Comparison of ENCODE assay signal across 8 cellular contexts in genomic region chr3:136751259-136752045, GRCh38. TPM values are rescaled to one million over a fixed set of nuclear protein-coding genes. Genes with fewer than 3 reads are reported as not detected.
DNase-seq lines count a peak whose midpoint lies in the region; FAIRE-seq and TF ChIP-seq lines count a peak whose summit lies in the region.

No MANE protein-coding gene starts in this region.

- H3K36me3 ChIP-seq in mucosa of rectum (ENCODE audit: control insufficient read depth in 2 of 2, insufficient read depth in 2 of 2, low read length in 2 of 2), result no peaks in the 10 kb centered on the region

- FAIRE-seq in HTR-8/SVneo (lab: Jason Lieb, UNC), result no peak

- H3K27me3 ChIP-seq in mucosa of rectum (ENCODE audit: control insufficient read depth in 2 of 2, insufficient read depth in 2 of 2, low read length in 2 of 2), result no peaks in the 10 kb centered on the region

- H3K27ac ChIP-seq in mucosa of rectum (ENCODE audit: low read depth in 2 of 2, low read length in 2 of 2), result peak overlapping the region; percentile 93 to 94

- peaks cover 17 to 19% of the 10 kb centered on the region in 2 donors for H3K4me1 ChIP-seq in mucosa of rectum (ENCODE audit: control insufficient read depth in 2 of 2, insufficient read depth in 2 of 2, low read length in 2 of 2)

- peak; percentile 66 for TF ChIP-seq POLR2A in GM19099 (IDR thresholded peaks at IDR 0.05; ENCODE audit: extremely low read depth, insufficient read length, low read depth)

- peak overlapping the region; percentile 69 for H3K4me3 ChIP-seq in AG04449 (ENCODE audit: low read depth, low read length)
- peak overlapping the region; percentile 71 for H3K4me3 ChIP-seq in epithelial cell of proximal tubule (ENCODE audit: low read depth, low read length)
- peak overlapping the region; percentile 82 to 87 for H3K4me3 ChIP-seq in mucosa of rectum (ENCODE audit: low read length in 2 of 2)

- DNase-seq in AG04449 (ENCODE audit: low read depth, low spot score) (peak; percentile 19), HTR-8/SVneo (ENCODE audit: insufficient read length, low spot score) (peak; percentile 49), OCI-M1 (lab: John Stamatoyannopoulos, UW) (peak; percentile 90), activated T-cell treated with anti-CD3 and anti-CD28 coated beads for 48 hours (ENCODE audit: low read depth) (peak; percentile 55), epithelial cell of proximal tubule (ENCODE audit: low read depth) (no peak)
- peak; percentile 11 to 44 for DNase-seq in stimulated activated CD8-positive, alpha-beta memory T cell treated with anti-CD3 and anti-CD28 coated beads, Interleukin-4, amount 100 ng/mL, for 4 hours (ENCODE audit: low read depth in 2 of 2, low spot score in 1 of 2)

- TF ChIP-seq CTCF in AG04449 (IDR thresholded peaks at IDR 0.05; ENCODE audit: insufficient read depth, low read length, missing control alignments) (no peak), epithelial cell of proximal tubule (conservative IDR thresholded peaks at IDR 0.05; ENCODE audit: low read depth, low read length) (no peak)

- no peaks in the 10 kb centered on the region for H3K9me3 ChIP-seq in mucosa of rectum (ENCODE audit: control insufficient read depth in 2 of 2, low read length in 2 of 2)

- CTCF ChIA-PET in AG04449 (lab: Yijun Ruan, JAX), result interaction anchor here (0.6 to 4.0 kb wide), 60 partner anchors 9 to 783 kb away, joined by 3 to 70 read pairs (median 5); partner anchors contain the start of genes IL20RB and NCK1

- H3K9ac ChIP-seq in mucosa of rectum (ENCODE audit: low read depth in 1 of 2, low read length in 2 of 2), result peak overlapping the region; percentile 85

- POLR2A ChIA-PET in AG04449 (lab: Yijun Ruan, JAX), result interaction anchor here (0.6 to 2.0 kb wide), 11 partner anchors 14 to 681 kb away, joined by 4 to 23 read pairs (median 7); partner anchors contain the start of gene MSL2

RNA-seq across cellular contexts. Expression of gene STAG1, which starts 0.7 kb away (rescaled TPM):
- total RNA-seq in epithelial cell of proximal tubule, result 16.3 and 18.4 TPM in 2 replicates
